Comparison of ENCODE assay signal across 8 cellular contexts in the genomic region with DNA sequence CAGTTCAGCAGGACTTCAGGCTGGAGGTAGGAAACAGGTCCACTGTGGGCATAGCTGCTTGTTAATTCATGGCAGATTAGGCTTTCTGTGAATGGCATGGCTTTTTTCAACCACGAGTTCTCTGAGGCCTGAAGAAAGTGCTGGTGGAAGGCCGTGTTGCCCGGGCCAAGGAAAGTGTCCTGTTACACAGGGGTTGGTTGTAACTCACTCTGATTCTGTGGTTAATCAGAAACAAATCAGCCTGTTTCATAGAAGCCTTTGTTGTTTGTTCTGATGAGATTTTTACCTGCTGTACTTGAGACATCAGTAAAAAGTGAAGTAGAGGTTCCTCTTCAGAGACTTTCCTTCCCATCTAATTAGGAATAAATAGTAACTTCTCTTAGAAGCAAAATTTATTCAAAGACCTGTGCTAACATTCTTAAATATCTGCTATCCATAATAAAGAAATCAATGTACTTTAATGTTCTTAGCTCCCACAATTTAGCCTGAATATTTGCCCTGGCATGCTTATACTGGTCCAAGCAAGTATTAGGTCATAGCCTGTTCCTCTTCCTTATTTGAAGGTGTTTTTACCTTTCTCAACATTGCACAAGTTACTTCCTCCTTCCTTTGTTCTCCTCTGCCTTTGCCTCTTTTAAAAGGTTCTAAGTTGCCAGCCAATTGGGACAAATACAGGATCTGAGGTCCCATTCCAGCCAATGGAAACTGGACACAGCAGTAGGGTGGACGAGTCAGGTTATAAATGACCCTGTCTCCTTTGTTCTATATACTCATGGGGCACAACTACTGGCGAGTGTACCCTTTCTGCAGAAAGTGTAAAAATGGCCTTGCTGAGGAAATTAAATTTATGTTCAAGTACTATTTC. TPM values are rescaled to one million over a fixed set of nuclear protein-coding genes. Genes with fewer than 3 reads are reported as not detected.
A peak's percentile ranks its signal among the peaks of the same experiment; 100 is the strongest.
DNase-seq lines count a peak whose midpoint lies in the region; ATAC-seq, FAIRE-seq and TF ChIP-seq lines count a peak whose summit lies in the region.
"Not testable (repeated sequence)": the region's sequence is repeated elsewhere in the genome, so short reads cannot be mapped to it uniquely, and the experiment has no call there.

No MANE protein-coding gene starts in this region.

- not testable (repeated sequence) for H3K4me3 Mint-ChIP-seq in immature natural killer cell
- H3K4me3 Mint-ChIP-seq in naive B cell = peak overlapping the region in 5 of 8 donors; percentile 0 to 75 (median 12)

- not testable (repeated sequence) for H4K20me1 ChIP-seq in K562 (replicated peaks; ENCODE audit: control insufficient read depth, insufficient read depth, low read length)

- 56% methylated on average over 5 of the region's 5 CpGs for WGBS in K562 (ENCODE audit: insufficient coverage, low coverage, missing lambda C conversion rate)
- WGBS in upper lobe of left lung, 2 donors = 88 to 90% methylated on average over 5 of the region's 5 CpGs

- H3K79me2 ChIP-seq in K562 (ENCODE audit: control insufficient read depth, insufficient read depth, low read length) = peaks cover 13% of the 10 kb centered on the region; the same call in 2 of the 3 replicates

- not testable (repeated sequence) for H3K4me1 ChIP-seq in K562 (replicated peaks in 1 of 2; ENCODE audit: control insufficient read depth in 2 of 2, insufficient read depth in 2 of 2, low read length in 2 of 2)
- H3K4me1 ChIP-seq in skeletal muscle tissue (ENCODE audit: control insufficient read depth in 3 of 3, insufficient read depth in 3 of 3, low read length in 3 of 3) = peaks cover 33 to 62% (median 49%) of the 10 kb centered on the region in 3 donors
- peaks cover 6 to 53% (median 26%) of the 10 kb centered on the region in 4 donors for H3K4me1 ChIP-seq in upper lobe of left lung

- not testable (repeated sequence) for BruUV-seq in K562 (replicated peaks; lab: Mats Ljungman, UMichigan)

- not testable (repeated sequence) for H2AFZ ChIP-seq in K562 (ENCODE audit: low read depth, low read length)

- peaks cover 45 to 68% of the 10 kb centered on the region in 2 donors for H3K4me1 Mint-ChIP-seq in immature natural killer cell
- peaks cover 22 to 50% (median 29%) of the 10 kb centered on the region in 3 donors for H3K4me1 Mint-ChIP-seq in naive B cell

- H3K27me3 Mint-ChIP-seq in immature natural killer cell (ENCODE audit: low read depth in 3 of 3); naive B cell: not testable (repeated sequence)

- H3K9ac ChIP-seq in K562 (ENCODE audit: insufficient read depth in 1 of 2, low read depth in 2 of 2, low read length in 2 of 2) = not testable (repeated sequence)
- H3K9ac ChIP-seq in skeletal muscle tissue (ENCODE audit: low read depth in 1 of 3, low read length in 3 of 3) = peak overlapping the region in 1 of 3 donors; percentile 41

- TF ChIP-seq POLR2A in K562 (conservative IDR thresholded peaks at IDR 0.05); upper lobe of left lung (IDR thresholded peaks at IDR 0.05): not testable (repeated sequence)

- not testable (repeated sequence) for TF ChIP-seq CTCF in VCaP (conservative IDR thresholded peaks at IDR 0.05); K562 (IDR thresholded peaks at IDR 0.05 in 2 of 3, conservative IDR thresholded peaks at IDR 0.05 in 1 of 3; ENCODE audit: insufficient read depth in 2 of 3, low read depth in 1 of 3, low read length in 3 of 3); epithelial cell of esophagus (IDR thresholded peaks at IDR 0.05; ENCODE audit: insufficient read depth, low read depth, low read length, missing control alignments); upper lobe of left lung (IDR thresholded peaks at IDR 0.05)

- in situ Hi-C loops in K562 (cut with MboI) = not testable (repeated sequence)

- CTCF ChIA-PET in K562 (lab: Yijun Ruan, JAX; ENCODE audit: low intra/inter-chr PET ratio) = not testable (repeated sequence)

- not testable (repeated sequence) for H3K9me3 Mint-ChIP-seq in immature natural killer cell, naive B cell

- intact Hi-C loops in K562 (cut with micrococcal nuclease) = not testable (repeated sequence)

- not testable (repeated sequence) for H3K27me3 ChIP-seq in K562 (ENCODE audit: control insufficient read depth in 2 of 2, insufficient read depth in 2 of 2, low read length in 2 of 2); skeletal muscle tissue (ENCODE audit: control insufficient read depth in 3 of 3, insufficient read depth in 3 of 3, low read length in 3 of 3); upper lobe of left lung

- not testable (repeated sequence) for TF ChIP-seq RAD21 in K562 (CRISPR knock-in tag; conservative IDR thresholded peaks at IDR 0.05 in 1 of 2, IDR thresholded peaks at IDR 0.05 in 1 of 2)

- not testable (repeated sequence) for H3K4me3 ChIP-seq in K562; epithelial cell of esophagus (ENCODE audit: low read length); upper lobe of left lung
- H3K4me3 ChIP-seq in skeletal muscle tissue (ENCODE audit: low read length in 3 of 3) = peak overlapping the region in 2 of 3 donors; percentile 2 to 27

- POLR2A ChIA-PET in K562 (lab: Yijun Ruan, JAX) = interaction anchor here (0.6 to 1.1 kb wide), 2 partner anchors 9 to 112 kb away, joined by 3 to 5 read pairs; no protein-coding TSS in a partner anchor

- H3K9me1 ChIP-seq in K562 (ENCODE audit: control insufficient read depth, insufficient read depth, low read length) = not testable (repeated sequence)

- not testable (repeated sequence) for ATAC-seq in K562; upper lobe of left lung (ENCODE audit: low FRiP score in 2 of 2)
- peak; percentile 41 to 47 for ATAC-seq in naive B cell (ENCODE audit: low read depth in 2 of 2)

- not testable (repeated sequence) for H3K4me2 ChIP-seq in K562 (ENCODE audit: insufficient read depth, low read length)

- not testable (repeated sequence) for TF ChIP-seq EP300 in K562 (IDR thresholded peaks at IDR 0.05; ENCODE audit: low read length); upper lobe of left lung (IDR thresholded peaks at IDR 0.05)

- peaks cover 10 to 24% (median 14%) of the 10 kb centered on the region in 3 donors for H3K36me3 Mint-ChIP-seq in immature natural killer cell
- peaks cover 13 to 18% of the 10 kb centered on the region in 2 donors for H3K36me3 Mint-ChIP-seq in naive B cell

- H3K27ac Mint-ChIP-seq in immature natural killer cell (peak overlapping the region; percentile 22 to 74 (median 50)), naive B cell (peak overlapping the region; percentile 82 to 95 (median 88))

- H3K9me3 ChIP-seq in K562 (replicated peaks; ENCODE audit: control insufficient read depth, insufficient read depth, low read depth, low read length); skeletal muscle tissue (ENCODE audit: control insufficient read depth in 3 of 3, low read length in 3 of 3); upper lobe of left lung: not testable (repeated sequence)

- FAIRE-seq in K562 (lab: Jason Lieb, UNC) = not testable (repeated sequence)

- H3K27ac ChIP-seq in VCaP (0 out of 2 replicates have a peak overlapping the region, but pooled peaks have one; percentile 11), K562 (ENCODE audit: extremely low read depth, low read depth, low read length) (peak overlapping the region; percentile 72; the same call in 2 of the 3 replicates), skeletal muscle tissue (ENCODE audit: low read depth, low read length) (peak overlapping the region; percentile 58), upper lobe of left lung (peak overlapping the region; percentile 35 to 84 (median 53))

- peaks cover 10% of the 10 kb centered on the region; the same call in 2 of the 3 replicates for H3K36me3 ChIP-seq in K562 (ENCODE audit: control insufficient read depth, insufficient read depth, low read length)
- H3K36me3 ChIP-seq in skeletal muscle tissue (ENCODE audit: control insufficient read depth in 3 of 3, insufficient read depth in 3 of 3, low read length in 3 of 3); upper lobe of left lung: not testable (repeated sequence)

- DNase-seq in DMS79 treated with DMSO at 0.1 percent for 48 hours (lab: John Stamatoyannopoulos, UW) = peak; percentile 15
- DNase-seq in K562 (ENCODE audit: extremely low read depth in 1 of 4, low spot score in 3 of 4); immature natural killer cell; naive B cell; upper lobe of left lung: not testable (repeated sequence)
- DNase-seq in epithelial cell of esophagus (ENCODE audit: low read depth) = peak; percentile 33

TF ChIP-seq in K562, 482 proteins besides CTCF, POLR2A, EP300 and RAD21:
- TF ChIP-seq BCOR (IDR thresholded peaks at IDR 0.05) (0 out of 2 replicates have a peak, but pooled peaks have one; percentile 13), ATF7 (IDR thresholded peaks at IDR 0.05) (0 out of 2 replicates have a peak, but pooled peaks have one; percentile 11)

RNA-seq across cellular contexts. Expression of a gene that starts 10.8 kb away (rescaled TPM):
- 124 and 216 TPM in 2 replicates for total RNA-seq in K562 (2011; cell fraction: chromatin; rRNA removed; ENCODE audit: low replicate concordance)
- 84.2 and 90.7 TPM in 2 replicates for total RNA-seq in K562 (2011; cell fraction: nucleolus; rRNA removed)
- total RNA-seq in K562 (2011; cell fraction: nucleoplasm; rRNA removed) = 89.5 and 97.5 TPM in 2 replicates
- total RNA-seq in K562 (2014; rRNA removed) (22.0 and 26.3 TPM in 2 replicates), K562 (2014; rRNA removed; fragmentation: Illumina TruSeq; extraction: Trizol) (20.3 and 20.8 TPM in 2 replicates), K562 (2015; rRNA removed; fragmentation: Illumina TruSeq; extraction: Trizol) (23.7 and 27.1 TPM in 2 replicates), K562 (2021) (22.7 and 24.8 TPM in 2 replicates), skeletal muscle tissue (49.6 TPM), upper lobe of left lung (100 to 1,000 TPM in 2 of 6 donors, 10 to 100 TPM in 4; 54.7 to 141 (median 80.3) TPM)
- polyA plus RNA-seq in K562 (2011; rRNA removed) (21.0 and 26.1 TPM in 2 replicates), K562 (2014; fragmentation: Illumina TruSeq; extraction: Trizol) (28.4 and 33.4 TPM in 2 replicates), K562 (2014; fragmentation: Nextera tagmentation; extraction: Ambion mirVana) (10 to 100 TPM in 1 of 2 experiments, 1 to 10 TPM in 1; 9.9 to 14.1 TPM), K562 (2014; rRNA removed) (19.9 and 20.6 TPM in 2 replicates), immature natural killer cell (10 to 100 TPM; 31.8 to 71.6 (median 50.5) TPM), naive B cell (ENCODE audit: low read depth in 6 of 6) (10 to 100 TPM; 29.3 to 54.3 (median 37.7) TPM)
- 17.5 and 21.4 TPM in 2 replicates for polyA plus RNA-seq in K562 (2011; cell fraction: cytosol; rRNA removed)
- polyA plus RNA-seq in K562 (2011; cell fraction: nucleus; rRNA removed) = 87.1 and 102 TPM in 2 replicates
- 20.8 and 28.9 TPM in 2 replicates for polyA plus RNA-seq in K562 (2012)
- 36.9 and 45.4 TPM in 2 replicates for polyA minus RNA-seq in K562 (2011; rRNA and poly(A)+ RNA removed)
- polyA minus RNA-seq in K562 (2011; cell fraction: cytosol; rRNA and poly(A)+ RNA removed) = 13.7 and 15.5 TPM in 2 replicates
- 40.1 and 53.6 TPM in 2 replicates for polyA minus RNA-seq in K562 (2011; cell fraction: nucleus; rRNA and poly(A)+ RNA removed)

Comparison
In these comparisons a context has a peak if more than half of its experiments do, and no peak if none do; other contexts are left out.
1. H3K27ac ChIP-seq: peak in every context shown above with its lines; median percentile 72 in K562; 58 in skeletal muscle tissue; 53 in upper lobe of left lung; 11 in VCaP.